Comparison of ENCODE assay signal across 8 cellular contexts in genomic region chr1:145280638-145281036, GRCh38. TPM values are rescaled to one million over a fixed set of nuclear protein-coding genes. Genes with fewer than 3 reads are reported as not detected.
DNase-seq lines count a peak whose midpoint lies in the region; ATAC-seq and TF ChIP-seq lines count a peak whose summit lies in the region.
"Not testable (repeated sequence)": the region's sequence is repeated elsewhere in the genome, so short reads cannot be mapped to it uniquely, and the experiment has no call there.

No MANE protein-coding gene starts in this region.

- H3K27ac Mint-ChIP-seq in neural progenitor cell: peak overlapping the region; percentile 96
- H3K27ac Mint-ChIP-seq in stimulated activated memory B cell treated with anti-CD40 and anti-IgM and Interleukin-4, amounts not matched to agents 10 μg/mL and 1 μg/mL and 100 μg/mL, for 72 hours: peak overlapping the region; percentile 91

- H3K4me2 ChIP-seq in neural progenitor cell: peak overlapping the region; percentile 70

- peak; percentile 61 for ATAC-seq in HG02678 (IDR thresholded peaks at IDR 0.05; ENCODE audit: unreplicated experiment)
- peak; percentile 78 for ATAC-seq in stimulated activated memory B cell treated with anti-CD40 and anti-IgM and Interleukin-4, amounts not matched to agents 10 μg/mL and 1 μg/mL and 100 μg/mL, for 72 hours

- H3K27me3 Mint-ChIP-seq in neural progenitor cell (ENCODE audit: insufficient read depth, low read depth); stimulated activated memory B cell treated with anti-CD40 and anti-IgM and Interleukin-4, amounts not matched to agents 10 μg/mL and 1 μg/mL and 100 μg/mL, for 72 hours: not testable (repeated sequence)

- not testable (repeated sequence) for H3K36me3 ChIP-seq in neural progenitor cell

- not testable (repeated sequence) for H3K9me3 Mint-ChIP-seq in neural progenitor cell; stimulated activated memory B cell treated with anti-CD40 and anti-IgM and Interleukin-4, amounts not matched to agents 10 μg/mL and 1 μg/mL and 100 μg/mL, for 72 hours

- not testable (repeated sequence) for H3K9ac ChIP-seq in neural progenitor cell

- not testable (repeated sequence) for H3K79me2 ChIP-seq in neural progenitor cell (ENCODE audit: low read depth)

- TF ChIP-seq CTCF in GM12865 (IDR thresholded peaks at IDR 0.05; ENCODE audit: insufficient read depth, low read depth, low read length, missing control alignments); neural progenitor cell (IDR thresholded peaks at IDR 0.05): not testable (repeated sequence)

- not testable (repeated sequence) for TF ChIP-seq POLR2A in erythroblast (IDR thresholded peaks at IDR 0.05; ENCODE audit: low read length)

- H3K27me3 ChIP-seq in neural progenitor cell: not testable (repeated sequence)

- not testable (repeated sequence) for DNase-seq in GM12865 (ENCODE audit: low read depth); neural progenitor cell (ENCODE audit: low spot score)
- DNase-seq in MV-4-11 (lab: John Stamatoyannopoulos, UW) (peak; percentile 78), SHP77 (lab: John Stamatoyannopoulos, UW) (peak; percentile 86 to 94), erythroblast (lab: John Stamatoyannopoulos, UW) (peak; percentile 69 to 84)
- DNase-seq in activated T-cell treated with anti-CD3 and anti-CD28 coated beads, Interleukin-2, amount 50 U/mL, for 48 hours: peak; percentile 73 to 75

- H3K27ac ChIP-seq in neural progenitor cell: peak overlapping the region; percentile 94

- H3K4me1 ChIP-seq in neural progenitor cell: not testable (repeated sequence)

- H3K9me3 ChIP-seq in neural progenitor cell (ENCODE audit: low read depth): not testable (repeated sequence)

- H3K36me3 Mint-ChIP-seq in neural progenitor cell; stimulated activated memory B cell treated with anti-CD40 and anti-IgM and Interleukin-4, amounts not matched to agents 10 μg/mL and 1 μg/mL and 100 μg/mL, for 72 hours: not testable (repeated sequence)

- not testable (repeated sequence) for H4K20me1 ChIP-seq in neural progenitor cell (ENCODE audit: low read depth)

- H2AFZ ChIP-seq in neural progenitor cell (replicated peaks): not testable (repeated sequence)

- not testable (repeated sequence) for H3K4me1 Mint-ChIP-seq in neural progenitor cell; stimulated activated memory B cell treated with anti-CD40 and anti-IgM and Interleukin-4, amounts not matched to agents 10 μg/mL and 1 μg/mL and 100 μg/mL, for 72 hours

- H3K4me3 ChIP-seq in GM12865 (ENCODE audit: low read depth, low read length) (peak overlapping the region; percentile 31), neural progenitor cell (peak overlapping the region; percentile 42)

- peak overlapping the region; percentile 83 for H3K4me3 Mint-ChIP-seq in neural progenitor cell
- H3K4me3 Mint-ChIP-seq in stimulated activated memory B cell treated with anti-CD40 and anti-IgM and Interleukin-4, amounts not matched to agents 10 μg/mL and 1 μg/mL and 100 μg/mL, for 72 hours: peak overlapping the region; percentile 77

- H3F3A ChIP-seq in neural progenitor cell (ENCODE audit: low read depth): not testable (repeated sequence)

RNA-seq across cellular contexts. Expression of gene PPIAL4D, which starts 38.7 kb away (rescaled TPM):
- total RNA-seq in neural progenitor cell (ENCODE audit: low replicate concordance): not detected in 2 replicates
